1 cellular context compared by ENCODE assay signal in the genomic region with DNA sequence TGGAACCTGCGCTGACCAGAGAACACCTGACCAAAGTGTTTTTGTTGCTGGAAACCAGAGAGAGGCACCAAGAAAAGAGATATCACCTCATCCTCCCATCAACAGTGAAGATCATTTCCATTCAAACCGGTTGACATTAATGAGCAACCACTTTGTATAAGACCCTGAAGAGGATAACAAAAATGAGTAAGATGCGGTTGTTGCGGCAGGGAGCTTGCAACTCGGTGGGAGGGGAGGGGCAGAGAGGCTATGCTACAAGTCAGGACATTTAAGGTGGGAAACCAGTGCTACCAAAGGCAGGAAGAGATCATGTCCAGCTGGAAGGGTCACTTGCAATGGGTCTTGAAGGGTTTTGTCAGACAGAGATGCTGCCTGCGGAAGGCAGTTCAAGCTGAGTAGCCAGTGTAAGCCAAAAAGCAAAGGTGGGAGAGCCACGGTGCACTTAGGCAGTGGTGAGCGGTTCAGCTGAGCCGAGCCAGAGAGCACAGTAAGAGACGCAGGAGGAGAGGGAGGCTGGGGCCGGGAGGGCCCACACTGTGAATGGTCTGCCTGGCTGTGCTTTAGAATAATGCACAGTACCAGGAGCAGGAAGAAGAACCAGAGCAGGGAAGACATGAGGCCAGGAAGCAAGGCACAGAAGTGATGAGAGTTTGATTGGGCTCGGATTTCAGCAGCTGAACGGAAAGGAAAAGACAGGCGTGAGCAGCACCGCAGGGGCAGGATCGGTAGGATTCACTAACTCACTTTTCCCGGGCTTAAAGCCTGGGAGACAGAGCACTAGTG.
TF ChIP-seq lines count a peak whose summit lies in the region.

No MANE protein-coding gene starts in this region.

TF ChIP-seq in K562, 482 proteins besides CTCF, POLR2A, EP300 and RAD21:
- TF ChIP-seq, protein P1, sequence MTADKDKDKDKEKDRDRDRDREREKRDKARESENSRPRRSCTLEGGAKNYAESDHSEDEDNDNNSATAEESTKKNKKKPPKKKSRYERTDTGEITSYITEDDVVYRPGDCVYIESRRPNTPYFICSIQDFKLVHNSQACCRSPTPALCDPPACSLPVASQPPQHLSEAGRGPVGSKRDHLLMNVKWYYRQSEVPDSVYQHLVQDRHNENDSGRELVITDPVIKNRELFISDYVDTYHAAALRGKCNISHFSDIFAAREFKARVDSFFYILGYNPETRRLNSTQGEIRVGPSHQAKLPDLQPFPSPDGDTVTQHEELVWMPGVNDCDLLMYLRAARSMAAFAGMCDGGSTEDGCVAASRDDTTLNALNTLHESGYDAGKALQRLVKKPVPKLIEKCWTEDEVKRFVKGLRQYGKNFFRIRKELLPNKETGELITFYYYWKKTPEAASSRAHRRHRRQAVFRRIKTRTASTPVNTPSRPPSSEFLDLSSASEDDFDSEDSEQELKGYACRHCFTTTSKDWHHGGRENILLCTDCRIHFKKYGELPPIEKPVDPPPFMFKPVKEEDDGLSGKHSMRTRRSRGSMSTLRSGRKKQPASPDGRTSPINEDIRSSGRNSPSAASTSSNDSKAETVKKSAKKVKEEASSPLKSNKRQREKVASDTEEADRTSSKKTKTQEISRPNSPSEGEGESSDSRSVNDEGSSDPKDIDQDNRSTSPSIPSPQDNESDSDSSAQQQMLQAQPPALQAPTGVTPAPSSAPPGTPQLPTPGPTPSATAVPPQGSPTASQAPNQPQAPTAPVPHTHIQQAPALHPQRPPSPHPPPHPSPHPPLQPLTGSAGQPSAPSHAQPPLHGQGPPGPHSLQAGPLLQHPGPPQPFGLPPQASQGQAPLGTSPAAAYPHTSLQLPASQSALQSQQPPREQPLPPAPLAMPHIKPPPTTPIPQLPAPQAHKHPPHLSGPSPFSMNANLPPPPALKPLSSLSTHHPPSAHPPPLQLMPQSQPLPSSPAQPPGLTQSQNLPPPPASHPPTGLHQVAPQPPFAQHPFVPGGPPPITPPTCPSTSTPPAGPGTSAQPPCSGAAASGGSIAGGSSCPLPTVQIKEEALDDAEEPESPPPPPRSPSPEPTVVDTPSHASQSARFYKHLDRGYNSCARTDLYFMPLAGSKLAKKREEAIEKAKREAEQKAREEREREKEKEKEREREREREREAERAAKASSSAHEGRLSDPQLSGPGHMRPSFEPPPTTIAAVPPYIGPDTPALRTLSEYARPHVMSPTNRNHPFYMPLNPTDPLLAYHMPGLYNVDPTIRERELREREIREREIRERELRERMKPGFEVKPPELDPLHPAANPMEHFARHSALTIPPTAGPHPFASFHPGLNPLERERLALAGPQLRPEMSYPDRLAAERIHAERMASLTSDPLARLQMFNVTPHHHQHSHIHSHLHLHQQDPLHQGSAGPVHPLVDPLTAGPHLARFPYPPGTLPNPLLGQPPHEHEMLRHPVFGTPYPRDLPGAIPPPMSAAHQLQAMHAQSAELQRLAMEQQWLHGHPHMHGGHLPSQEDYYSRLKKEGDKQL (CRISPR knock-in tag; IDR thresholded peaks at IDR 0.05; ENCODE audit: borderline replicate concordance) = no peak
- TF ChIP-seq ARHGAP35 (IDR thresholded peaks at IDR 0.05; ENCODE audit: partially characterized antibody) (no peak), ZNF217 (CRISPR knock-in tag; IDR thresholded peaks at IDR 0.05) (no peak), STAT5A (IDR thresholded peaks at IDR 0.05; ENCODE audit: borderline replicate concordance, low read length) (no peak), XRCC4 (IDR thresholded peaks at IDR 0.05; ENCODE audit: extremely low read depth, insufficient read depth, insufficient read length) (no peak)
- TF ChIP-seq, protein P2, sequence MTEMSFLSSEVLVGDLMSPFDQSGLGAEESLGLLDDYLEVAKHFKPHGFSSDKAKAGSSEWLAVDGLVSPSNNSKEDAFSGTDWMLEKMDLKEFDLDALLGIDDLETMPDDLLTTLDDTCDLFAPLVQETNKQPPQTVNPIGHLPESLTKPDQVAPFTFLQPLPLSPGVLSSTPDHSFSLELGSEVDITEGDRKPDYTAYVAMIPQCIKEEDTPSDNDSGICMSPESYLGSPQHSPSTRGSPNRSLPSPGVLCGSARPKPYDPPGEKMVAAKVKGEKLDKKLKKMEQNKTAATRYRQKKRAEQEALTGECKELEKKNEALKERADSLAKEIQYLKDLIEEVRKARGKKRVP (CRISPR knock-in tag; IDR thresholded peaks at IDR 0.05) = no peak
